18 cellular contexts compared by ENCODE assay signal in the genomic region with DNA sequence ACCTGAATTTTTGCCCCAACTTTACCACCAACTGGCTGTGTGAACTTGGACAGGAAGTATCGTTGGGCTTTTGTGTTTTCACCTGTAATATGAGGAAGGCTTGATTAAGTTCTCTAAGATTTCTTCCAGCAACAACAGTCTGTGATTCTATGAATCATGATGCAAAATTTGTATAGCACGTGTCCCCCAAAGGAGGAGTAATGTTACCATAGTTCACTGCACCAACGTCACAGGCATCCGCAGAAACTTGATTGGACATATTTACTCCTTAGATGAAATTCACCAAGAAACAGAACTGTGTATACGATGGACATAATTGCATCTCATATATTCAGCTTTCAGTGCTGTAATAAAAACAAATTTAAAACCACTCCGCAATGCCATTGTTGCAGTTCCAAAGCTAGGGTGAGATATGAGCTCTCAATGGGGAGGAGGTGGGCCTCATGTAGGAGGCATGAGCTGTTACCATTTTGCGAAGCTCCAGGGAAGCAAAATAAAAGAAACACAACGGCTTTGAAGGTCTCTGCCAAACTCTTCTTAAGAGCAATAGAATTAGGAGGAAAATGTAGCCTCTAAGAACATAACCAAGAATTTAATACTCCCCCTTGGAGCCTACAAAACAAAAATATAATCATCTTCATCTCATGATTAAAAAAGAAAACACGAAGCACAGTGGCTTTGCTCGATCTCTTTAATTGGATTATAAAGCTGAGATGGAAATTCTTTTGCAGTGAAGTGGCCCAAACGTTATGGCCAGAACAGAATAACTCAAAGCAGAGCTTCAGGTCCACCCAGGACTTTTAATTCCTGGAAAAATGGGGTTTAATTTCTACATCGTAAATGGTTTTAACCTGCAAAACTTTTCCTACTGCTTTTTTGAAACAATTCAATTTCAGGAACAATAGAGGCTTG.
A peak's percentile ranks its signal among the peaks of the same experiment; 100 is the strongest.
DNase-seq lines count a peak whose midpoint lies in the region; ATAC-seq, FAIRE-seq and TF ChIP-seq lines count a peak whose summit lies in the region.
"Had no signal": no experiment of that assay in that cellular context is flagged by ENCODE, and none has a peak within 500 bp of the region (broad histone marks: within the 10 kb centered on the region; RNA-seq: fewer than 3 reads in every experiment).

No MANE protein-coding gene starts in this region.

- no peak overlapping the region for H2AK5ac ChIP-seq in H1 (ENCODE audit: low read depth, low read length)

- no peak overlapping the region for H4K8ac ChIP-seq in H1 (ENCODE audit: extremely low read depth, insufficient read depth, low read length)

- TF ChIP-seq EP300 in H1 (IDR thresholded peaks at IDR 0.05; ENCODE audit: borderline replicate concordance in 1 of 2, low read depth in 2 of 2, low read length in 2 of 2) = no peak

- H3K27ac Mint-ChIP-seq in neural progenitor cell = peak overlapping the region; percentile 21
- no peak overlapping the region for H3K27ac Mint-ChIP-seq in activated naive CD4-positive, alpha-beta T cell treated with anti-CD3 and anti-CD28 coated beads, Interleukin-2, amount 10 ng/mL, durations not matched to agents 7 days and 5 days
- no peak overlapping the region for H3K27ac Mint-ChIP-seq in activated CD4-positive, alpha-beta T cell treated with anti-CD3 and anti-CD28 coated beads for 36 hours
- no peak overlapping the region for H3K27ac Mint-ChIP-seq in natural killer cell
- H3K27ac Mint-ChIP-seq: activated naive CD4-positive, alpha-beta T cell treated with anti-CD3 and anti-CD28 coated beads, Interleukin-2, amount 50 U/mL, for 72 hours; H9 had no signal

- H3K79me2 ChIP-seq in DND-41 (ENCODE audit: insufficient read depth, low read length) (peaks cover 2% of the 10 kb centered on the region; the same call in 1 of the 2 replicates), H1 (ENCODE audit: control insufficient read depth in 1 of 2, insufficient read depth in 2 of 2, low read length in 2 of 2) (no peaks in the 10 kb centered on the region), neural progenitor cell (ENCODE audit: low read depth) (no peaks in the 10 kb centered on the region)

- WGBS in H1 (ENCODE audit: extremely low coverage in 1 of 2, insufficient coverage in 1 of 2, insufficient read length in 1 of 2, insufficient replicate concordance in 2 of 2, low coverage in 1 of 2, low lambda C conversion rate in 2 of 2, missing lambda C conversion rate in 1 of 2), 2 experiments = 89% methylated on average over 12 of the region's 12 CpGs; no CpG with 5 or more reads in 1 of the 2 experiments

- H3K9me3 Mint-ChIP-seq in neural progenitor cell (peaks cover 12% of the 10 kb centered on the region), natural killer cell (no peaks in the 10 kb centered on the region)
- H3K9me3 Mint-ChIP-seq in activated naive CD4-positive, alpha-beta T cell treated with anti-CD3 and anti-CD28 coated beads, Interleukin-2, amount 10 ng/mL, durations not matched to agents 7 days and 5 days = no peaks in the 10 kb centered on the region
- peaks cover 6% of the 10 kb centered on the region for H3K9me3 Mint-ChIP-seq in activated CD4-positive, alpha-beta T cell treated with anti-CD3 and anti-CD28 coated beads for 36 hours (ENCODE audit: low read depth)
- H3K9me3 Mint-ChIP-seq: H9 had no signal

- no peak overlapping the region for H2BK12ac ChIP-seq in H1 (ENCODE audit: low read depth, low read length)

- H3K23ac ChIP-seq in H1 (ENCODE audit: insufficient read length) = no peak overlapping the region

- no peak overlapping the region for H3K56ac ChIP-seq in H1 (replicated peaks; ENCODE audit: insufficient read length, low read depth, low read length)

- no peak overlapping the region for H4K5ac ChIP-seq in H1 (ENCODE audit: insufficient read length, low read depth, low read length)

- H3K4me3 Mint-ChIP-seq in neural progenitor cell (peak overlapping the region; percentile 1), natural killer cell (no peak overlapping the region)
- no peak overlapping the region for H3K4me3 Mint-ChIP-seq in activated naive CD4-positive, alpha-beta T cell treated with anti-CD3 and anti-CD28 coated beads, Interleukin-2, amount 10 ng/mL, durations not matched to agents 7 days and 5 days
- no peak overlapping the region for H3K4me3 Mint-ChIP-seq in activated CD4-positive, alpha-beta T cell treated with anti-CD3 and anti-CD28 coated beads for 36 hours
- H3K4me3 Mint-ChIP-seq: H9, IgD-negative memory B cell had no signal

- peak; percentile 63 for FAIRE-seq in H1 (lab: Jason Lieb, UNC)
- FAIRE-seq: colon had no signal

- TF ChIP-seq RAD21 in H1 (IDR thresholded peaks at IDR 0.05 in 1 of 2, conservative IDR thresholded peaks at IDR 0.05 in 1 of 2; ENCODE audit: low read depth in 2 of 2, low read length in 2 of 2) = no peak

- TF ChIP-seq CTCF in DND-41 (IDR thresholded peaks at IDR 0.05; ENCODE audit: borderline replicate concordance, extremely low read depth, low read length, poor library complexity, severe bottlenecking) (no peak), H1 (IDR thresholded peaks at IDR 0.05; ENCODE audit: control extremely low read depth in 1 of 3, insufficient read depth in 1 of 3, low read depth in 1 of 3, low read length in 3 of 3) (no peak), neural progenitor cell (IDR thresholded peaks at IDR 0.05) (no peak), natural killer cell (IDR thresholded peaks at IDR 0.05) (no peak)

- POLR2A ChIA-PET in H1 (lab: Charles Lee; ENCODE audit: partially characterized antibody) = no interaction called here
- POLR2A ChIA-PET in activated CD4-positive, alpha-beta T cell treated with anti-CD3 and anti-CD28 coated beads for 36 hours (lab: Charles Lee) = no interaction called here

- no peaks in the 10 kb centered on the region for H3K23me2 ChIP-seq in H1 (ENCODE audit: low read depth, low read length)

- H2BK20ac ChIP-seq in H1 (ENCODE audit: low read length) = no peak overlapping the region

- H3K36me3 Mint-ChIP-seq in neural progenitor cell (no peaks in the 10 kb centered on the region), natural killer cell (peaks cover 7% of the 10 kb centered on the region)
- H3K36me3 Mint-ChIP-seq in activated naive CD4-positive, alpha-beta T cell treated with anti-CD3 and anti-CD28 coated beads, Interleukin-2, amount 10 ng/mL, durations not matched to agents 7 days and 5 days = no peaks in the 10 kb centered on the region
- no peaks in the 10 kb centered on the region for H3K36me3 Mint-ChIP-seq in activated CD4-positive, alpha-beta T cell treated with anti-CD3 and anti-CD28 coated beads for 36 hours (ENCODE audit: low read depth)
- H3K36me3 Mint-ChIP-seq: brain had no signal

- H3K4me1 ChIP-seq in DND-41 (ENCODE audit: insufficient read depth, low read length) = peaks cover 36% of the 10 kb centered on the region
- peaks cover 0 to 3% (median 2%) of the 10 kb centered on the region in 4 experiments; a peak in 2 of 7 replicates for H3K4me1 ChIP-seq in H1 (replicated peaks in 1 of 4; ENCODE audit: control insufficient read depth in 3 of 4, insufficient read depth in 4 of 4, low read length in 3 of 4)
- peaks cover 19% of the 10 kb centered on the region for H3K4me1 ChIP-seq in neural progenitor cell

- CTCF ChIA-PET in H1 (lab: Charles Lee; ENCODE audit: partially characterized antibody) = interaction anchor here (0.9 kb wide), 2 partner anchors 40 to 66 kb away, joined by 3 read pairs; no protein-coding TSS in a partner anchor
- CTCF ChIA-PET in activated naive CD4-positive, alpha-beta T cell treated with anti-CD3 and anti-CD28 coated beads, Interleukin-2, amount 10 ng/mL, durations not matched to agents 7 days and 5 days (lab: Charles Lee) = no interaction called here
- CTCF ChIA-PET in activated CD4-positive, alpha-beta T cell treated with anti-CD3 and anti-CD28 coated beads for 36 hours (lab: Charles Lee) = interaction anchor here (1.8 kb wide), 1 partner anchor 16 kb away, joined by 4 read pairs; no protein-coding TSS in a partner anchor

- no peak overlapping the region for H3K18ac ChIP-seq in H1 (ENCODE audit: extremely low read depth, low read length)

- H3K9me3 ChIP-seq in DND-41 (ENCODE audit: insufficient read depth, low read length, severe bottlenecking) (peaks cover 5% of the 10 kb centered on the region), H1 (ENCODE audit: insufficient read depth in 2 of 2, low read depth in 1 of 2, low read length in 1 of 2) (no peaks in the 10 kb centered on the region), neural progenitor cell (ENCODE audit: low read depth) (no peaks in the 10 kb centered on the region)

- no peak for DNase-seq in DND-41
- DNase-seq in NCI-H82 (lab: John Stamatoyannopoulos, UW) = peak; percentile 39
- DNase-seq in H1 (ENCODE audit: low read depth in 1 of 2, low spot score in 2 of 2) = no peak
- DNase-seq in neural progenitor cell (ENCODE audit: low spot score) = no peak
- no peak for DNase-seq in activated naive CD4-positive, alpha-beta T cell treated with anti-CD3 and anti-CD28 coated beads, Interleukin-2, amount 10 ng/mL, durations not matched to agents 7 days and 5 days
- DNase-seq in activated CD4-positive, alpha-beta T cell treated with anti-CD3 and anti-CD28 coated beads for 36 hours = no peak
- no peak for DNase-seq in NCI-H2107 treated with DMSO at 0.1 percent for 48 hours (lab: John Stamatoyannopoulos, UW; ENCODE audit: unreplicated experiment)
- DNase-seq in natural killer cell = no peak
- DNase-seq: activated CD4-positive, CD25-positive, alpha-beta regulatory T cell treated with anti-CD3 and anti-CD28 coated beads, Interleukin-2, amount 50 U/mL, for 72 hours; DMS79 treated with DMSO at 0.1 percent for 48 hours; H9; NCI-H1694 treated with DMSO at 0.1 percent for 48 hours; NCI-H345; RPMI8226 had no signal

- H4K91ac ChIP-seq in H1 (replicated peaks; ENCODE audit: insufficient read length, low read length) = no peak overlapping the region

- H3K4me3 ChIP-seq in DND-41 (ENCODE audit: low read depth in 1 of 2, low read length in 2 of 2) = no peak overlapping the region
- no peak overlapping the region for H3K4me3 ChIP-seq in H1 (ENCODE audit: extremely low read depth in 1 of 4, insufficient read depth in 2 of 4, low read depth in 3 of 4, low read length in 4 of 4)
- H3K4me3 ChIP-seq in neural progenitor cell = no peak overlapping the region

- no peak overlapping the region for H2BK120ac ChIP-seq in H1 (replicated peaks; ENCODE audit: low read depth, low read length)

- H3K9ac ChIP-seq in DND-41 (ENCODE audit: low read depth, low read length) (no peak overlapping the region), H1 (replicated peaks in 1 of 4; ENCODE audit: extremely low read depth in 1 of 4, low read depth in 3 of 4, low read length in 3 of 4) (no peak overlapping the region), neural progenitor cell (no peak overlapping the region)

- no peaks in the 10 kb centered on the region for H3F3A ChIP-seq in neural progenitor cell (ENCODE audit: low read depth)

- no peak overlapping the region for H3K4me2 ChIP-seq in DND-41 (ENCODE audit: insufficient read depth, low read length)
- H3K4me2 ChIP-seq in H1 (ENCODE audit: insufficient read depth in 1 of 2, low read depth in 2 of 2, low read length in 2 of 2) = no peak overlapping the region
- H3K4me2 ChIP-seq in neural progenitor cell = no peak overlapping the region

- H3K4ac ChIP-seq in H1 (replicated peaks; ENCODE audit: insufficient read length, low read depth, low read length) = no peak overlapping the region

- H3K27me3 ChIP-seq in DND-41 (ENCODE audit: insufficient read depth, low read length, poor library complexity) = no peaks in the 10 kb centered on the region
- no peaks in the 10 kb centered on the region for H3K27me3 ChIP-seq in H1 (replicated peaks in 1 of 4; ENCODE audit: control insufficient read depth in 3 of 4, extremely low read depth in 1 of 4, insufficient read depth in 3 of 4, low read length in 3 of 4)
- no peaks in the 10 kb centered on the region for H3K27me3 ChIP-seq in neural progenitor cell

- no peak overlapping the region for H2BK15ac ChIP-seq in H1 (ENCODE audit: low read length)

- H3K14ac ChIP-seq in H1 (ENCODE audit: insufficient read length) = no peak overlapping the region

- H3K27ac ChIP-seq in DND-41 (ENCODE audit: low read length) = peak overlapping the region; percentile 41
- no peak overlapping the region for H3K27ac ChIP-seq in H1 (ENCODE audit: low read depth, low read length)
- H3K27ac ChIP-seq in neural progenitor cell = no peak overlapping the region

- H4K20me1 ChIP-seq in DND-41 (ENCODE audit: insufficient read depth, low read length) = no peaks in the 10 kb centered on the region
- no peaks in the 10 kb centered on the region for H4K20me1 ChIP-seq in H1 (replicated peaks in 1 of 2; ENCODE audit: control insufficient read depth in 1 of 2, insufficient read depth in 2 of 2, low read length in 2 of 2)
- H4K20me1 ChIP-seq in neural progenitor cell (ENCODE audit: low read depth) = no peaks in the 10 kb centered on the region

- no peak for ATAC-seq in DND-41 (ENCODE audit: insufficient read depth, low read depth)
- no peak for ATAC-seq in activated CD4-positive, alpha-beta T cell treated with anti-CD3 and anti-CD28 coated beads for 36 hours
- ATAC-seq in natural killer cell = no peak
- ATAC-seq: activated naive CD4-positive, alpha-beta T cell treated with anti-CD3 and anti-CD28 coated beads, Interleukin-2, amount 50 U/mL, for 72 hours had no signal

- peaks cover 35% of the 10 kb centered on the region for H3K4me1 Mint-ChIP-seq in neural progenitor cell
- H3K4me1 Mint-ChIP-seq in activated naive CD4-positive, alpha-beta T cell treated with anti-CD3 and anti-CD28 coated beads, Interleukin-2, amount 10 ng/mL, durations not matched to agents 7 days and 5 days = no peaks in the 10 kb centered on the region
- H3K4me1 Mint-ChIP-seq in activated CD4-positive, alpha-beta T cell treated with anti-CD3 and anti-CD28 coated beads for 36 hours = no peaks in the 10 kb centered on the region
- H3K4me1 Mint-ChIP-seq in natural killer cell = peaks cover 14 to 19% of the 10 kb centered on the region in 2 donors

- peak overlapping the region; percentile 8; the same call in 1 of the 2 replicates for H2AFZ ChIP-seq in DND-41 (ENCODE audit: low read depth, low read length)
- H2AFZ ChIP-seq in H1 (ENCODE audit: low read length) = no peak overlapping the region
- no peak overlapping the region for H2AFZ ChIP-seq in neural progenitor cell (replicated peaks)

- H3K36me3 ChIP-seq in DND-41 (ENCODE audit: insufficient read depth, low read length) (no peaks in the 10 kb centered on the region), H1 (ENCODE audit: control insufficient read depth in 2 of 4, insufficient read depth in 4 of 4, low read length in 3 of 4) (no peaks in the 10 kb centered on the region), neural progenitor cell (no peaks in the 10 kb centered on the region)

- H3K27me3 Mint-ChIP-seq in neural progenitor cell (ENCODE audit: insufficient read depth, low read depth) = no peaks in the 10 kb centered on the region
- H3K27me3 Mint-ChIP-seq in activated naive CD4-positive, alpha-beta T cell treated with anti-CD3 and anti-CD28 coated beads, Interleukin-2, amount 10 ng/mL, durations not matched to agents 7 days and 5 days = no peaks in the 10 kb centered on the region
- no peaks in the 10 kb centered on the region for H3K27me3 Mint-ChIP-seq in activated CD4-positive, alpha-beta T cell treated with anti-CD3 and anti-CD28 coated beads for 36 hours
- H3K27me3 Mint-ChIP-seq in natural killer cell (ENCODE audit: low read depth in 2 of 2) = no peaks in the 10 kb centered on the region
- H3K27me3 Mint-ChIP-seq: IgD-negative memory B cell had no signal

- intact Hi-C loops in activated CD4-positive, alpha-beta T cell treated with anti-CD3 and anti-CD28 coated beads for 36 hours (cut with DNase I, micrococcal nuclease) = no loop called here
- intact Hi-C loops in natural killer cell (cut with micrococcal nuclease) = no loop called here

- no peak overlapping the region for H2BK5ac ChIP-seq in H1 (ENCODE audit: low read depth, low read length)

- H3K79me1 ChIP-seq in H1 (ENCODE audit: low read depth, low read length) = no peaks in the 10 kb centered on the region

- TF ChIP-seq POLR2A in H1 (IDR thresholded peaks at IDR 0.05; ENCODE audit: control extremely low read depth in 1 of 2, low read depth in 2 of 2, low read length in 2 of 2) = no peak
